In genomic region chr14:102930138-102930752, GRCh38 we compare ENCODE assay signal across 10 cellular contexts. TPM values are rescaled to one million over a fixed set of nuclear protein-coding genes. Genes with fewer than 3 reads are reported as not detected.
DNase-seq lines count a peak whose midpoint lies in the region; ATAC-seq, FAIRE-seq and TF ChIP-seq lines count a peak whose summit lies in the region.
"Had no signal": no experiment of that assay in that cellular context is flagged by ENCODE, and none has a peak within 500 bp of the region (broad histone marks: within the 10 kb centered on the region; RNA-seq: fewer than 3 reads in every experiment).

No MANE protein-coding gene starts in this region.

- H3K27me3 ChIP-seq in BLaER1 treated with 17β-estradiol and CSF1 and Interleukin-3, amounts not matched to agents 10 nM and 100 nM = peaks cover 19 to 37% (median 24%) of the 10 kb centered on the region in 11 experiments
- H3K27me3 ChIP-seq in H9 (ENCODE audit: insufficient read depth, low read length) = peaks cover 12% of the 10 kb centered on the region
- H3K27me3 ChIP-seq in H1 (replicated peaks in 1 of 4; ENCODE audit: control insufficient read depth in 3 of 4, extremely low read depth in 1 of 4, insufficient read depth in 3 of 4, low read length in 3 of 4) = peaks cover 26 to 64% (median 55%) of the 10 kb centered on the region in 4 experiments
- H3K27me3 ChIP-seq in ovary = no peaks in the 10 kb centered on the region

- TF ChIP-seq POLR2A in H1 (IDR thresholded peaks at IDR 0.05; ENCODE audit: control extremely low read depth in 1 of 2, low read depth in 2 of 2, low read length in 2 of 2) (no peak), ovary (IDR thresholded peaks at IDR 0.05) (no peak)

- H3K56ac ChIP-seq in H9 (ENCODE audit: insufficient read length, low read depth, low read length) (no peak overlapping the region), H1 (replicated peaks; ENCODE audit: insufficient read length, low read depth, low read length) (no peak overlapping the region)

- H3K4me1 ChIP-seq in BLaER1 treated with 17β-estradiol and CSF1 and Interleukin-3, amounts not matched to agents 10 nM and 100 nM = peaks cover 25 to 61% (median 49%) of the 10 kb centered on the region in 10 experiments
- no peaks in the 10 kb centered on the region for H3K4me1 ChIP-seq in H9 (ENCODE audit: insufficient read depth, low read length)
- peaks cover 5 to 29% (median 21%) of the 10 kb centered on the region in 4 experiments for H3K4me1 ChIP-seq in H1 (replicated peaks in 1 of 4; ENCODE audit: control insufficient read depth in 3 of 4, insufficient read depth in 4 of 4, low read length in 3 of 4)
- H3K4me1 ChIP-seq in ovary (ENCODE audit: insufficient read depth) = peaks cover 14% of the 10 kb centered on the region

- H4K8ac ChIP-seq in H9 (replicated peaks; ENCODE audit: insufficient read length, low read depth, low read length) = no peak overlapping the region
- H4K8ac ChIP-seq in H1 (ENCODE audit: extremely low read depth, insufficient read depth, low read length) = peak overlapping the region; percentile 4; the same call in 1 of the 2 replicates

- no peak overlapping the region for H3K18ac ChIP-seq in H9 (ENCODE audit: insufficient read length, low read depth, low read length)
- H3K18ac ChIP-seq in H1 (ENCODE audit: extremely low read depth, low read length) = no peak overlapping the region; the same call in 1 of the 2 replicates

- TF ChIP-seq EP300 in H1 (IDR thresholded peaks at IDR 0.05; ENCODE audit: borderline replicate concordance in 1 of 2, low read depth in 2 of 2, low read length in 2 of 2) = no peak
- no peak for TF ChIP-seq EP300 in ovary (IDR thresholded peaks at IDR 0.05)

- no peak overlapping the region for H3K27ac Mint-ChIP-seq in H9
- no peak overlapping the region for H3K27ac Mint-ChIP-seq in osteocyte (ENCODE audit: unreplicated experiment)
- H3K27ac Mint-ChIP-seq: activated naive CD4-positive, alpha-beta T cell treated with anti-CD3 and anti-CD28 coated beads, Interleukin-2, amount 50 U/mL, for 24 hours; naive thymus-derived CD8-positive, alpha-beta T cell had no signal

- peaks cover 2 to 28% (median 10%) of the 10 kb centered on the region in 3 experiments; a peak in 6 of 7 replicates for H3K36me3 Mint-ChIP-seq in H9 (ENCODE audit: insufficient read depth in 1 of 3, low read depth in 3 of 3)
- H3K36me3 Mint-ChIP-seq in osteocyte (ENCODE audit: unreplicated experiment) = peaks cover 6% of the 10 kb centered on the region
- H3K36me3 Mint-ChIP-seq: activated naive CD4-positive, alpha-beta T cell treated with anti-CD3 and anti-CD28 coated beads, Interleukin-2, amount 50 U/mL, for 24 hours had no signal

- H3K23ac ChIP-seq in H9 (ENCODE audit: insufficient read length, low read depth, low read length) = no peak overlapping the region
- no peak overlapping the region for H3K23ac ChIP-seq in H1 (ENCODE audit: insufficient read length)

- no peaks in the 10 kb centered on the region; a peak in 1 of 5 replicates for H3K9me3 Mint-ChIP-seq in H9
- no peaks in the 10 kb centered on the region for H3K9me3 Mint-ChIP-seq in osteocyte (ENCODE audit: unreplicated experiment)
- H3K9me3 Mint-ChIP-seq: activated naive CD4-positive, alpha-beta T cell treated with anti-CD3 and anti-CD28 coated beads, Interleukin-2, amount 50 U/mL, for 24 hours; naive thymus-derived CD8-positive, alpha-beta T cell had no signal

- H3K27me3 Mint-ChIP-seq in H9 (ENCODE audit: low read depth) (peaks cover 49% of the 10 kb centered on the region), osteocyte (ENCODE audit: unreplicated experiment) (no peaks in the 10 kb centered on the region)

- no peak overlapping the region for H3K27ac ChIP-seq in BLaER1 treated with 17β-estradiol and CSF1 and Interleukin-3, amounts not matched to agents 10 nM and 100 nM
- H3K27ac ChIP-seq in H9 (ENCODE audit: insufficient read length, low read depth, low read length) = no peak overlapping the region
- H3K27ac ChIP-seq in H1 (ENCODE audit: low read depth, low read length) = no peak overlapping the region
- no peak overlapping the region for H3K27ac ChIP-seq in ovary

- H2BK15ac ChIP-seq in H9 (ENCODE audit: low read depth, low read length) (no peak overlapping the region), H1 (ENCODE audit: low read length) (no peak overlapping the region)

- H2AK5ac ChIP-seq in H9 (ENCODE audit: insufficient read length, low read length) = no peak overlapping the region
- H2AK5ac ChIP-seq in H1 (ENCODE audit: low read depth, low read length) = no peak overlapping the region

- H3K4me1 Mint-ChIP-seq in H9 = peaks cover 15 to 17% of the 10 kb centered on the region in 2 experiments
- peaks cover 2% of the 10 kb centered on the region for H3K4me1 Mint-ChIP-seq in osteocyte (ENCODE audit: unreplicated experiment)

- H3K4me2 ChIP-seq in BLaER1 treated with 17β-estradiol and CSF1 and Interleukin-3, amounts not matched to agents 10 nM and 100 nM = peak overlapping the region; percentile 96 to 99 (median 98); a peak in 21 of 22 replicates
- H3K4me2 ChIP-seq in H9 (ENCODE audit: insufficient read depth, insufficient read length, low read length) = peak overlapping the region; percentile 60
- peak overlapping the region; percentile 88 to 98 for H3K4me2 ChIP-seq in H1 (ENCODE audit: insufficient read depth in 1 of 2, low read depth in 2 of 2, low read length in 2 of 2)

- H3K14ac ChIP-seq in H9 (ENCODE audit: insufficient read depth, low read length) (no peak overlapping the region; the same call in 1 of the 2 replicates), H1 (ENCODE audit: insufficient read length) (no peak overlapping the region)

- H4K20me1 ChIP-seq in BLaER1 treated with 17β-estradiol and CSF1 and Interleukin-3, amounts not matched to agents 10 nM and 100 nM = peaks cover 0 to 33% (median 15%) of the 10 kb centered on the region in 11 experiments; a peak in 11 of 22 replicates
- H4K20me1 ChIP-seq in H9 (ENCODE audit: control insufficient read depth, insufficient read depth, insufficient read length) (no peaks in the 10 kb centered on the region), H1 (replicated peaks in 1 of 2; ENCODE audit: control insufficient read depth in 1 of 2, insufficient read depth in 2 of 2, low read length in 2 of 2) (peaks cover 0 to 12% of the 10 kb centered on the region in 2 experiments)

- no peak overlapping the region for H4K5ac ChIP-seq in H9 (ENCODE audit: insufficient read length, low read depth, low read length)
- no peak overlapping the region for H4K5ac ChIP-seq in H1 (ENCODE audit: insufficient read length, low read depth, low read length)

- peak overlapping the region in 8 of 10 experiments; percentile 60 to 77 (median 69); a peak in 13 of 20 replicates for H3K4me3 ChIP-seq in BLaER1 treated with 17β-estradiol and CSF1 and Interleukin-3, amounts not matched to agents 10 nM and 100 nM
- H3K4me3 ChIP-seq in H1 (ENCODE audit: extremely low read depth in 1 of 4, insufficient read depth in 2 of 4, low read depth in 3 of 4, low read length in 4 of 4) (peak overlapping the region; percentile 40 to 92 (median 78)), ovary (no peak overlapping the region)

- H3K79me1 ChIP-seq in H9 (ENCODE audit: insufficient read depth, low read depth, low read length, poor library complexity, severe bottlenecking) (no peaks in the 10 kb centered on the region), H1 (ENCODE audit: low read depth, low read length) (no peaks in the 10 kb centered on the region)

- H3K9me3 ChIP-seq in BLaER1 treated with 17β-estradiol and CSF1 and Interleukin-3, amounts not matched to agents 10 nM and 100 nM (replicated peaks in 1 of 11) = no peaks in the 10 kb centered on the region
- H3K9me3 ChIP-seq in H9 (ENCODE audit: control insufficient read depth, low read depth, low read length) = no peaks in the 10 kb centered on the region
- H3K9me3 ChIP-seq in H1 (ENCODE audit: insufficient read depth in 2 of 2, low read depth in 1 of 2, low read length in 1 of 2) = no peaks in the 10 kb centered on the region
- no peaks in the 10 kb centered on the region for H3K9me3 ChIP-seq in ovary

- FAIRE-seq in H1 (lab: Jason Lieb, UNC) = no peak

- TF ChIP-seq CTCF in H9 (conservative IDR thresholded peaks at IDR 0.05) = peak; percentile 39; the same call in 2 of the 3 replicates
- no peak; a peak in 1 of 4 replicates for TF ChIP-seq CTCF in H1 (IDR thresholded peaks at IDR 0.05; ENCODE audit: control extremely low read depth in 1 of 3, insufficient read depth in 1 of 3, low read depth in 1 of 3, low read length in 3 of 3)
- peak; percentile 22 for TF ChIP-seq CTCF in osteocyte (IDR thresholded peaks at IDR 0.05)
- no peak for TF ChIP-seq CTCF in ovary (IDR thresholded peaks at IDR 0.05)

- no peak overlapping the region for H3K4ac ChIP-seq in H9 (ENCODE audit: low read depth, low read length)
- no peak overlapping the region for H3K4ac ChIP-seq in H1 (replicated peaks; ENCODE audit: insufficient read length, low read depth, low read length)

- H2BK120ac ChIP-seq in H9 (ENCODE audit: low read depth, low read length, poor library complexity, severe bottlenecking) = no peak overlapping the region
- H2BK120ac ChIP-seq in H1 (replicated peaks; ENCODE audit: low read depth, low read length) = no peak overlapping the region

- DNase-seq in H9 (peak; percentile 67), H1 (ENCODE audit: low read depth in 1 of 2, low spot score in 2 of 2) (peak in 1 of 2 experiments; percentile 82), osteocyte (ENCODE audit: extremely low spot score, unreplicated experiment) (no peak), ovary (no peak), KBM-7 (no peak), GOT3 (lab: John Stamatoyannopoulos, UW) (no peak)

- H4K91ac ChIP-seq in H9 (ENCODE audit: insufficient read length, low read depth, low read length) = no peak overlapping the region
- H4K91ac ChIP-seq in H1 (replicated peaks; ENCODE audit: insufficient read length, low read length) = no peak overlapping the region

- H3K79me2 ChIP-seq in H9 (ENCODE audit: insufficient read depth, low read length) (no peaks in the 10 kb centered on the region), H1 (ENCODE audit: control insufficient read depth in 1 of 2, insufficient read depth in 2 of 2, low read length in 2 of 2) (no peaks in the 10 kb centered on the region)

- WGBS in H9 (ENCODE audit: extremely low coverage, insufficient read length, low lambda C conversion rate) = no CpG with 5 or more reads among the region's 74 CpGs
- WGBS in H1 (ENCODE audit: extremely low coverage in 1 of 2, insufficient coverage in 1 of 2, insufficient read length in 1 of 2, insufficient replicate concordance in 2 of 2, low coverage in 1 of 2, low lambda C conversion rate in 2 of 2, missing lambda C conversion rate in 1 of 2), 2 experiments = 1% methylated on average over 36 of the region's 74 CpGs; no CpG with 5 or more reads in 1 of the 2 experiments
- WGBS in ovary, 3 donors = 2 to 4% (median 2%) methylated on average over 13 to 74 of the region's 74 CpGs

- CTCF ChIA-PET in H1 (lab: Charles Lee; ENCODE audit: partially characterized antibody) = interaction anchor here (0.6 to 1.3 kb wide), 4 partner anchors 12 to 616 kb away, joined by 3 to 7 read pairs (median 3); no protein-coding TSS in a partner anchor

- no peak for ATAC-seq in GM18909 (IDR thresholded peaks at IDR 0.05; ENCODE audit: poor library complexity, unreplicated experiment)

- H2BK20ac ChIP-seq in H9 (ENCODE audit: low read depth, low read length, poor library complexity, severe bottlenecking) (no peak overlapping the region), H1 (ENCODE audit: low read length) (no peak overlapping the region)

- intact Hi-C loops in ovary (cut with DNase I) = no loop called here

- peak overlapping the region in 5 of 11 experiments; percentile 81 to 88 (median 84); a peak in 7 of 22 replicates for H3K9ac ChIP-seq in BLaER1 treated with 17β-estradiol and CSF1 and Interleukin-3, amounts not matched to agents 10 nM and 100 nM
- H3K9ac ChIP-seq in H9 (ENCODE audit: extremely low read depth, insufficient read length, low read length) (no peak overlapping the region), H1 (replicated peaks in 1 of 4; ENCODE audit: extremely low read depth in 1 of 4, low read depth in 3 of 4, low read length in 3 of 4) (no peak overlapping the region)

- H3K4me3 Mint-ChIP-seq in H9 (peak overlapping the region in 1 of 2 experiments; percentile 35; a peak in 2 of 5 replicates), osteocyte (ENCODE audit: unreplicated experiment) (no peak overlapping the region)
- H3K4me3 Mint-ChIP-seq: activated naive CD4-positive, alpha-beta T cell treated with anti-CD3 and anti-CD28 coated beads, Interleukin-2, amount 50 U/mL, for 24 hours had no signal

- POLR2A ChIA-PET in H1 (lab: Charles Lee; ENCODE audit: partially characterized antibody) = interaction anchor here (1.0 to 1.1 kb wide), 2 partner anchors 60 to 311 kb away, joined by 3 read pairs; no protein-coding TSS in a partner anchor

- peaks cover 25% of the 10 kb centered on the region for H3K23me2 ChIP-seq in H9 (ENCODE audit: insufficient read length, low read depth, low read length, poor library complexity, severe bottlenecking)
- peaks cover 21% of the 10 kb centered on the region; the same call in 1 of the 2 replicates for H3K23me2 ChIP-seq in H1 (ENCODE audit: low read depth, low read length)

- H3T11ph ChIP-seq in H9 (ENCODE audit: low read length) = no peak overlapping the region

- in situ Hi-C loops in KBM-7 (cut with MboI; ENCODE audit: low pct_unique_long_range_greater_than_20kb, low sequenced_read_pairs) = no loop called here

- no peak overlapping the region for H2BK12ac ChIP-seq in H9 (ENCODE audit: insufficient read length, low read depth, low read length)
- H2BK12ac ChIP-seq in H1 (ENCODE audit: low read depth, low read length) = no peak overlapping the region

- H2BK5ac ChIP-seq in H9 (ENCODE audit: insufficient read length, low read length) (no peak overlapping the region), H1 (ENCODE audit: low read depth, low read length) (no peak overlapping the region)

- H3K36me3 ChIP-seq in BLaER1 treated with 17β-estradiol and CSF1 and Interleukin-3, amounts not matched to agents 10 nM and 100 nM = peaks cover 0 to 12% (median 0%) of the 10 kb centered on the region in 11 experiments; a peak in 4 of 22 replicates
- H3K36me3 ChIP-seq in H1 (ENCODE audit: control insufficient read depth in 2 of 4, insufficient read depth in 4 of 4, low read length in 3 of 4) (peaks cover 0 to 10% (median 4%) of the 10 kb centered on the region in 4 experiments; a peak in 4 of 8 replicates), ovary (no peaks in the 10 kb centered on the region)

- TF ChIP-seq RAD21 in H1 (IDR thresholded peaks at IDR 0.05 in 1 of 2, conservative IDR thresholded peaks at IDR 0.05 in 1 of 2; ENCODE audit: low read depth in 2 of 2, low read length in 2 of 2) = peak in 1 of 2 experiments; percentile 23; a peak in 2 of 4 replicates

- no peak overlapping the region for H2AFZ ChIP-seq in H9 (ENCODE audit: low read length)
- no peak overlapping the region; the same call in 1 of the 2 replicates for H2AFZ ChIP-seq in H1 (ENCODE audit: low read length)

RNA-seq across cellular contexts. Expression of gene AMN, which starts 7.8 kb away (rescaled TPM):
- total RNA-seq in H9 (2021) = 1.9 and 2.2 TPM in 2 replicates
- total RNA-seq in H1 (2021; fragmentation: NEBNext Ultra II Directional; extraction: Animal tissue kit (Norgen Biotek cat#: 25700)) = 0.99 and 1.5 TPM in 2 replicates
- polyA plus RNA-seq in H1 (2011; rRNA removed) = 0.77 and 1.5 TPM in 2 replicates
- 0.78 TPM for polyA plus RNA-seq in H1 (2011; cell fraction: cytosol; rRNA removed)
- 5.4 TPM for polyA plus RNA-seq in H1 (2011; cell fraction: nucleus; rRNA removed)
- 0.54 to 0.84 TPM (median 0.70 TPM) in 4 replicates for polyA plus RNA-seq in H1 (2012, experiment 1 of 2)
- polyA plus RNA-seq in H1 (2012, experiment 2 of 2) = 0.45 TPM
- polyA plus RNA-seq in H1 (2013, experiment 1 of 2) = 1.5 TPM
- polyA plus RNA-seq in H1 (2013, experiment 2 of 2) = 1.3 TPM
- 0.16 TPM in 1 of 2 replicates, not detected in the other for polyA minus RNA-seq in H1 (2011; rRNA and poly(A)+ RNA removed)
- 0.59 TPM for polyA minus RNA-seq in H1 (2011; cell fraction: cytosol; rRNA and poly(A)+ RNA removed)
- polyA minus RNA-seq in H1 (2011; cell fraction: nucleus; rRNA and poly(A)+ RNA removed) = 0.50 TPM
- total RNA-seq in osteocyte = 0.37 and 0.86 TPM in 2 replicates
- 1 to 10 TPM in 3 of 7 donors, under 1 TPM in 4; 0.10 to 4.6 (median 0.71) TPM for total RNA-seq in ovary
- under 1 TPM in 1 of 2 donors, not detected in 1; 0.47 TPM for polyA plus RNA-seq in ovary

Comparison
In these comparisons a context has a peak if more than half of its experiments do, and no peak if none do; other contexts are left out.
1. CTCF ChIP-seq: peak in H9 (single experiment) and osteocyte (single experiment); none in H1 (0 of 3) and ovary (0 of 3).
2. Peak in every context shown above with its lines, with median percentiles within 50 percentile points of each other: H3K4me2 ChIP-seq.